8 cellular contexts compared by ENCODE assay signal in genomic region chr9:125407974-125408900, GRCh38.
DNase-seq lines count a peak whose midpoint lies in the region; ATAC-seq and TF ChIP-seq lines count a peak whose summit lies in the region.

No MANE protein-coding gene starts in this region.

- TF ChIP-seq POLR2A in lower leg skin (IDR thresholded peaks at IDR 0.05): no peak

- DNase-seq in ELR (ENCODE audit: low read depth) (peak; percentile 83), NCI-H345 (lab: John Stamatoyannopoulos, UW) (peak; percentile 79), dermis microvascular lymphatic vessel endothelial cell (ENCODE audit: low read depth in 2 of 2) (peak; percentile 34 to 68), lower leg skin (ENCODE audit: low spot score in 2 of 2) (peak; percentile 50 to 95)
- peak; percentile 70 to 72 for DNase-seq in activated CD4-positive, alpha-beta T cell treated with anti-CD3 and anti-CD28 coated beads, Interleukin-2, amount 50 U/mL, for 24 hours (ENCODE audit: low read depth in 1 of 2, low spot score in 1 of 2)
- DNase-seq in stimulated activated CD4-positive, alpha-beta T cell treated with anti-CD3 and anti-CD28 coated beads, Interleukin-4, amount 100 ng/mL, for 24 hours: peak; percentile 82

- intact Hi-C loops in lower leg skin (cut with DNase I; ENCODE audit: low total_unique reads): loop anchor here (5.0 kb wide), 1 partner anchor 819 kb away; no protein-coding TSS in a partner anchor

- ATAC-seq in HG02798 (IDR thresholded peaks at IDR 0.05; ENCODE audit: poor library complexity, unreplicated experiment): peak; percentile 67
- no peak for ATAC-seq in GM21576 (IDR thresholded peaks at IDR 0.05; ENCODE audit: unreplicated experiment)

- peak in 1 of 3 donors; percentile 79 for TF ChIP-seq CTCF in lower leg skin (IDR thresholded peaks at IDR 0.05)

- 7 to 11% methylated on average over 45 to 67 of the region's 104 CpGs for WGBS in lower leg skin, 2 donors

- peak overlapping the region; percentile 42 for H3K4me3 ChIP-seq in lower leg skin (ENCODE audit: low read depth, poor library complexity, severe bottlenecking)
